Comparison of ENCODE assay signal across 9 cellular contexts in the genomic region with DNA sequence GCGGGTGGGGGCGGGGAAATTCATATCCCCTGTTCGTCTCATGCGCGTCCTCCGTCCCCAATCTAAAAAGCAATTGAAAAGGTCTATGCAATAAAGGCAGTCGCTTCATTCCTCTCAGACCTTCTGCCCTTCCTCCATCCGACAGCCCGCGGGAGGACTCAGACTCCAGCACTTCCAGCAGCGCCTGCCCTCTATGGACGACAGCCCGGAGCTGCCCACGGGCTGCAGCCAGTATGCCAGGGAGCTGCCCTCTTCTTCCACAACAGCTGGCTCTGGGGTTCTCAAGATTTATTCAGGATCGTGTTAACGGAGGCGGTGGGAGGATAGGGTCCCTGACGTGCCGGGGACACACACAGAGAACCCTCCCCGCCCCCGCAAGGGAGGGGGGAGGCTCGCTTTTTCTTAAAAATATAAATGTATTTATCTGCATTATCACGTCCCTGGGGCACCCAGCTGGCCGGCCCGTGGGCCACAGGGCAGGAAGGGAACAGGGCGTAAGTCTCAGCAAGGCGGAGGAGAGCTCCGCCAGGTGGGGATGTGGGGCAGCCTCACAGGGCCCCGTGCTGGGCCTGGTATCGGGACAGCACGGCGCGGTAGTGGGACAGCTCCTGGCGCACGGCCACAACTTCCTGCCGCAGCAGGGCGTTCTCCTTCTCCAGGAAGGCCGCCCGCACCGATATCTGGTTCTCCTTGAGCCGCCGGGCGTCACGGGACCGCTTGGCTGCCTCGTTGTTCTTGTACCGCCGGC. TPM values are rescaled to one million over a fixed set of nuclear protein-coding genes. Genes with fewer than 3 reads are reported as not detected.
DNase-seq lines count a peak whose midpoint lies in the region; ATAC-seq and TF ChIP-seq lines count a peak whose summit lies in the region.
"Had no signal": no experiment of that assay in that cellular context is flagged by ENCODE, and none has a peak within 500 bp of the region (broad histone marks: within the 10 kb centered on the region; RNA-seq: fewer than 3 reads in every experiment).

No MANE protein-coding gene starts in this region.

- H3K4me1 Mint-ChIP-seq in endodermal cell: peaks cover 22% of the 10 kb centered on the region
- H3K4me1 Mint-ChIP-seq in type B pancreatic cell (ENCODE audit: unreplicated experiment): peaks cover 29% of the 10 kb centered on the region

- CTCF ChIA-PET in SK-N-SH (lab: Yijun Ruan, JAX): no interaction called here

- H3K27ac Mint-ChIP-seq in endodermal cell: peak overlapping the region; percentile 95
- peak overlapping the region; percentile 96 for H3K27ac Mint-ChIP-seq in type B pancreatic cell

- H3K27me3 Mint-ChIP-seq in endodermal cell (ENCODE audit: insufficient read depth): peaks cover 1% of the 10 kb centered on the region
- H3K27me3 Mint-ChIP-seq in type B pancreatic cell: no peaks in the 10 kb centered on the region

- no peak for TF ChIP-seq RAD21 in SK-N-SH (IDR thresholded peaks at IDR 0.05; ENCODE audit: low read length)

- no peaks in the 10 kb centered on the region for H4K20me1 ChIP-seq in SK-N-SH (ENCODE audit: insufficient read depth)

- H2AFZ ChIP-seq in SK-N-SH (ENCODE audit: low read depth): no peak overlapping the region

- H3K27ac ChIP-seq in SK-N-SH (ENCODE audit: low read depth in 2 of 2, low read length in 1 of 2) (no peak overlapping the region), endodermal cell (ENCODE audit: low read depth, low read length) (peak overlapping the region; percentile 57)
- H3K27ac ChIP-seq: SJCRH30 had no signal

- H3K27me3 ChIP-seq in SK-N-SH (ENCODE audit: insufficient read depth) (no peaks in the 10 kb centered on the region), endodermal cell (ENCODE audit: control insufficient read depth, insufficient read depth, low read length, poor library complexity, severe bottlenecking) (no peaks in the 10 kb centered on the region), mucosa of stomach (ENCODE audit: control insufficient read depth, insufficient read depth, low read length) (no peaks in the 10 kb centered on the region)
- H3K27me3 ChIP-seq: SJCRH30 had no signal

- no peak overlapping the region for H3K4me2 ChIP-seq in SK-N-SH

- no peak for ATAC-seq in SK-N-SH treated with all-trans-retinoic acid at 6 μM for 48 hours
- no peak for ATAC-seq in GM21529 (IDR thresholded peaks at IDR 0.05; ENCODE audit: unreplicated experiment)
- no peak for ATAC-seq in HG03159 (IDR thresholded peaks at IDR 0.05; ENCODE audit: unreplicated experiment)

- no peaks in the 10 kb centered on the region; the same call in 1 of the 2 replicates for H3K79me2 ChIP-seq in SK-N-SH (ENCODE audit: insufficient read depth)

- peak overlapping the region; percentile 54 for H3K4me3 Mint-ChIP-seq in endodermal cell
- peak overlapping the region; percentile 76 for H3K4me3 Mint-ChIP-seq in type B pancreatic cell

- H3K9ac ChIP-seq in SK-N-SH (no peak overlapping the region), endodermal cell (ENCODE audit: extremely low read depth, low read length, poor library complexity, severe bottlenecking) (peak overlapping the region; percentile 47), mucosa of stomach (ENCODE audit: low read length) (peak overlapping the region; percentile 58)

- TF ChIP-seq CTCF in SK-N-SH (IDR thresholded peaks at IDR 0.05) (no peak), endodermal cell (conservative IDR thresholded peaks at IDR 0.05) (peak; percentile 64), type B pancreatic cell (conservative IDR thresholded peaks at IDR 0.05) (peak; percentile 15)

- no peaks in the 10 kb centered on the region for H3K9me2 ChIP-seq in SK-N-SH

- TF ChIP-seq EP300 in SK-N-SH (IDR thresholded peaks at IDR 0.05; ENCODE audit: borderline replicate concordance in 1 of 2, low read depth in 1 of 2, low read length in 1 of 2): no peak

- DNase-seq in SK-N-SH: no peak
- peak; percentile 90 for DNase-seq in endodermal cell
- DNase-seq in type B pancreatic cell (ENCODE audit: extremely low spot score, unreplicated experiment): no peak
- DNase-seq in NCI-H1930 (lab: John Stamatoyannopoulos, UW): no peak
- DNase-seq: SJCRH30 had no signal

- peaks cover 25 to 27% of the 10 kb centered on the region in 2 experiments for H3K4me1 ChIP-seq in SK-N-SH (ENCODE audit: control insufficient read depth in 1 of 2, insufficient read depth in 2 of 2, low read depth in 1 of 2, low read length in 1 of 2)
- H3K4me1 ChIP-seq in endodermal cell (ENCODE audit: control insufficient read depth, insufficient read depth, low read length): peaks cover 27% of the 10 kb centered on the region
- peaks cover 85% of the 10 kb centered on the region for H3K4me1 ChIP-seq in mucosa of stomach (ENCODE audit: control insufficient read depth, insufficient read depth, low read length)

- peaks cover 14% of the 10 kb centered on the region for H3K36me3 Mint-ChIP-seq in endodermal cell (ENCODE audit: low read depth)
- peaks cover 3% of the 10 kb centered on the region for H3K36me3 Mint-ChIP-seq in type B pancreatic cell

- H3K36me3 ChIP-seq in SK-N-SH (replicated peaks in 1 of 2; ENCODE audit: control insufficient read depth in 1 of 2, insufficient read depth in 2 of 2, low read length in 1 of 2): peaks cover 17 to 25% of the 10 kb centered on the region in 2 experiments
- peaks cover 10% of the 10 kb centered on the region for H3K36me3 ChIP-seq in endodermal cell (ENCODE audit: control insufficient read depth, insufficient read depth, low read length)
- peaks cover 3% of the 10 kb centered on the region for H3K36me3 ChIP-seq in mucosa of stomach (ENCODE audit: control insufficient read depth, insufficient read depth, low read length)

- H3K4me3 ChIP-seq in SK-N-SH (ENCODE audit: low read depth in 2 of 2, low read length in 1 of 2) (no peak overlapping the region), endodermal cell (ENCODE audit: low read length) (peak overlapping the region; percentile 66), mucosa of stomach (ENCODE audit: low read length) (no peak overlapping the region)
- H3K4me3 ChIP-seq: SJCRH30 had no signal

- H3K9me3 Mint-ChIP-seq in endodermal cell (no peaks in the 10 kb centered on the region), type B pancreatic cell (no peaks in the 10 kb centered on the region)

- WGBS in SK-N-SH (ENCODE audit: low lambda C conversion rate): 89% methylated on average over 41 of the region's 48 CpGs
- WGBS in endodermal cell (ENCODE audit: insufficient coverage in 1 of 2, insufficient read length in 1 of 2), 2 experiments: 10 to 17% methylated on average over 29 to 48 of the region's 48 CpGs

- POLR2A ChIA-PET in SK-N-SH (lab: Yijun Ruan, JAX): interaction anchor here (0.7 to 1.3 kb wide), 3 partner anchors 11 to 90 kb away, joined by 3 read pairs; partner anchors contain the start of genes RPL18 and SPHK2

- peaks cover 16% of the 10 kb centered on the region for H3F3A ChIP-seq in SK-N-SH (replicated peaks; ENCODE audit: insufficient read depth)

- H3K9me3 ChIP-seq in SK-N-SH: no peaks in the 10 kb centered on the region
- H3K9me3 ChIP-seq in endodermal cell (ENCODE audit: control insufficient read depth, low read length): no peaks in the 10 kb centered on the region
- H3K9me3 ChIP-seq in mucosa of stomach (ENCODE audit: control insufficient read depth, low read length): no peaks in the 10 kb centered on the region
- H3K9me3 ChIP-seq: SJCRH30 had no signal

TF ChIP-seq in SK-N-SH, 30 proteins besides CTCF, POLR2A, EP300 and RAD21 (continues in another document):
- no peak for TF ChIP-seq FOXM1 (IDR thresholded peaks at IDR 0.05; ENCODE audit: low read depth)

TF ChIP-seq in SK-N-SH treated with all-trans-retinoic acid at 6 μM for 48 hours, 23 proteins besides CTCF, POLR2A, EP300 and RAD21 (continues in another document):
- no peak for TF ChIP-seq ZNF565 (CRISPR knock-in tag; conservative IDR thresholded peaks at IDR 0.05; ENCODE audit: low read depth)
- TF ChIP-seq ZNF70 (CRISPR knock-in tag; IDR thresholded peaks at IDR 0.05): no peak
- no peak for TF ChIP-seq ZFP30 (CRISPR knock-in tag; IDR thresholded peaks at IDR 0.05)

RNA-seq across cellular contexts. Expression of gene DBP, which starts 6.7 kb away (rescaled TPM):
- 7.8 and 12.6 TPM in 2 replicates for polyA plus RNA-seq in SK-N-SH (2012; rRNA removed)
- 7.3 and 10.3 TPM in 2 replicates for polyA plus RNA-seq in SK-N-SH (2012; cell fraction: cytosol; rRNA removed)
- polyA plus RNA-seq in SK-N-SH (2012; cell fraction: nucleus; rRNA removed): 8.6 and 13.4 TPM in 2 replicates
- total RNA-seq in endodermal cell (10 to 100 TPM in 1 of 2 donors, 1 to 10 TPM in 1; 5.3 to 13.1 TPM), type B pancreatic cell (ENCODE audit: low replicate concordance) (24.5 and 31.5 TPM in 2 replicates)
- 9.7 TPM for polyA plus RNA-seq in endodermal cell (2013, experiment 1 of 2)
- 8.4 TPM for polyA plus RNA-seq in endodermal cell (2013, experiment 2 of 2)

RNA-seq across cellular contexts. Expression of gene SPHK2, which starts 11.2 kb away (rescaled TPM):
- polyA plus RNA-seq in SK-N-SH (2012; rRNA removed): 14.1 and 14.8 TPM in 2 replicates
- polyA plus RNA-seq in SK-N-SH (2012; cell fraction: cytosol; rRNA removed): 6.1 and 8.8 TPM in 2 replicates
- polyA plus RNA-seq in SK-N-SH (2012; cell fraction: nucleus; rRNA removed): 42.4 and 44.9 TPM in 2 replicates
- total RNA-seq in endodermal cell (100 to 1,000 TPM in 1 of 2 donors, 10 to 100 TPM in 1; 99.5 to 114 TPM), type B pancreatic cell (ENCODE audit: low replicate concordance) (44.0 and 47.1 TPM in 2 replicates)
- polyA plus RNA-seq in endodermal cell (2013, experiment 1 of 2): 31.4 TPM
- 30.6 TPM for polyA plus RNA-seq in endodermal cell (2013, experiment 2 of 2)

RNA-seq across cellular contexts. Expression of gene RPL18, which starts 11.5 kb away (rescaled TPM):
- polyA plus RNA-seq in SK-N-SH (2012; rRNA removed): 2,114 and 2,225 TPM in 2 replicates
- polyA plus RNA-seq in SK-N-SH (2012; cell fraction: cytosol; rRNA removed): 1,690 and 2,536 TPM in 2 replicates
- polyA plus RNA-seq in SK-N-SH (2012; cell fraction: nucleus; rRNA removed): 725 and 988 TPM in 2 replicates
- total RNA-seq in endodermal cell (1,000 to 10,000 TPM; 1,531 to 1,574 TPM), type B pancreatic cell (ENCODE audit: low replicate concordance) (1,623 and 1,815 TPM in 2 replicates)
- 1,384 TPM for polyA plus RNA-seq in endodermal cell (2013, experiment 1 of 2)
- polyA plus RNA-seq in endodermal cell (2013, experiment 2 of 2): 1,252 TPM

RNA-seq across cellular contexts. Expression of gene CA11, which starts 15.5 kb away (rescaled TPM):
- polyA plus RNA-seq in SK-N-SH (2012; rRNA removed): 13.1 and 13.5 TPM in 2 replicates
- 12.8 and 15.5 TPM in 2 replicates for polyA plus RNA-seq in SK-N-SH (2012; cell fraction: cytosol; rRNA removed)
- polyA plus RNA-seq in SK-N-SH (2012; cell fraction: nucleus; rRNA removed): 10.4 and 10.7 TPM in 2 replicates
- total RNA-seq in endodermal cell (10 to 100 TPM; 75.0 to 82.6 TPM), type B pancreatic cell (ENCODE audit: low replicate concordance) (13.8 and 43.3 TPM in 2 replicates)
- polyA plus RNA-seq in endodermal cell (2013, experiment 1 of 2): 39.5 TPM
- 28.4 TPM for polyA plus RNA-seq in endodermal cell (2013, experiment 2 of 2)

RNA-seq across cellular contexts. Expression of gene FAM83E, which starts 15.6 kb away (rescaled TPM):
- 0.44 TPM in 1 of 2 replicates, not detected in the other for polyA plus RNA-seq in SK-N-SH (2012; rRNA removed)
- polyA plus RNA-seq in SK-N-SH (2012; cell fraction: cytosol; rRNA removed): 0.03 TPM in 1 of 2 replicates, not detected in the other
- polyA plus RNA-seq in SK-N-SH (2012; cell fraction: nucleus; rRNA removed): 0.13 and 0.17 TPM in 2 replicates
- total RNA-seq in endodermal cell (1 to 10 TPM; 4.4 to 5.7 TPM), type B pancreatic cell (ENCODE audit: low replicate concordance) (6.1 and 8.1 TPM in 2 replicates)
- polyA plus RNA-seq in endodermal cell (2013, experiment 1 of 2): 0.36 TPM
- polyA plus RNA-seq in endodermal cell (2013, experiment 2 of 2): 0.37 TPM
